In genomic region chrX:74613350-74614192, GRCh38 we compare ENCODE assay signal across 8 cellular contexts. TPM values are rescaled to one million over a fixed set of nuclear protein-coding genes. Genes with fewer than 3 reads are reported as not detected.
DNase-seq lines count a peak whose midpoint lies in the region; ATAC-seq and TF ChIP-seq lines count a peak whose summit lies in the region.

No MANE protein-coding gene starts in this region.

- no peaks in the 10 kb centered on the region for H3K27me3 Mint-ChIP-seq in IgD-negative memory B cell
- H3K27me3 Mint-ChIP-seq in dendritic cell treated with granulocyte-macrophage colony-stimulating factor and Interleukin-4, amounts not matched to agents 40 ng/mL and 50 ng/mL, for 4 days = no peaks in the 10 kb centered on the region

- H3K27ac Mint-ChIP-seq in IgD-negative memory B cell = peak overlapping the region; percentile 99
- peak overlapping the region; percentile 100 for H3K27ac Mint-ChIP-seq in dendritic cell treated with granulocyte-macrophage colony-stimulating factor and Interleukin-4, amounts not matched to agents 40 ng/mL and 50 ng/mL, for 4 days

- DNase-seq in DMS53 (lab: John Stamatoyannopoulos, UW) = peak; percentile 55
- no peak for DNase-seq in DMS53 treated with DMSO at 0.1 percent for 48 hours (lab: John Stamatoyannopoulos, UW; ENCODE audit: unreplicated experiment)
- DNase-seq in SIG-M5 treated with dmso at 0.1 percent for 504 hours (lab: John Stamatoyannopoulos, UW; ENCODE audit: unreplicated experiment) = peak; percentile 55
- DNase-seq in lung microvascular endothelial cell (ENCODE audit: low read depth in 2 of 2) = peak; percentile 38 to 51
- peak in 1 of 2 donors; percentile 19 for DNase-seq in tibial artery

- peak overlapping the region; percentile 98 to 99 (median 98) for H3K4me3 Mint-ChIP-seq in IgD-negative memory B cell
- peak overlapping the region; percentile 100 for H3K4me3 Mint-ChIP-seq in dendritic cell treated with granulocyte-macrophage colony-stimulating factor and Interleukin-4, amounts not matched to agents 40 ng/mL and 50 ng/mL, for 4 days

- peaks cover 7 to 22% (median 7%) of the 10 kb centered on the region in 3 donors for H3K4me1 Mint-ChIP-seq in IgD-negative memory B cell
- no peaks in the 10 kb centered on the region for H3K4me1 Mint-ChIP-seq in dendritic cell treated with granulocyte-macrophage colony-stimulating factor and Interleukin-4, amounts not matched to agents 40 ng/mL and 50 ng/mL, for 4 days (ENCODE audit: low read depth)

- no peaks in the 10 kb centered on the region for H3K4me1 ChIP-seq in tibial artery

- H3K36me3 ChIP-seq in tibial artery = no peaks in the 10 kb centered on the region

- no peaks in the 10 kb centered on the region for H3K27me3 ChIP-seq in tibial artery

- no peak for TF ChIP-seq CTCF in tibial artery (IDR thresholded peaks at IDR 0.05)

- intact Hi-C loops in dendritic cell treated with granulocyte-macrophage colony-stimulating factor and Interleukin-4, amounts not matched to agents 40 ng/mL and 50 ng/mL, for 4 days (cut with micrococcal nuclease) = loop anchor here (5.0 to 10.0 kb wide), 3 partner anchors 321 to 669 kb away; partner anchors contain the start of gene ABCB7
- intact Hi-C loops in tibial artery (cut with DNase I; ENCODE audit: low total_unique reads) = no loop called here

- H3K9me3 Mint-ChIP-seq in IgD-negative memory B cell = no peaks in the 10 kb centered on the region
- H3K9me3 Mint-ChIP-seq in dendritic cell treated with granulocyte-macrophage colony-stimulating factor and Interleukin-4, amounts not matched to agents 40 ng/mL and 50 ng/mL, for 4 days = no peaks in the 10 kb centered on the region

- H3K4me3 ChIP-seq in tibial artery = peak overlapping the region; percentile 85 to 87

- ATAC-seq in GM19467 (IDR thresholded peaks at IDR 0.05; ENCODE audit: unreplicated experiment) = no peak

- H3K36me3 Mint-ChIP-seq in IgD-negative memory B cell = no peaks in the 10 kb centered on the region
- H3K36me3 Mint-ChIP-seq in dendritic cell treated with granulocyte-macrophage colony-stimulating factor and Interleukin-4, amounts not matched to agents 40 ng/mL and 50 ng/mL, for 4 days (ENCODE audit: low read depth) = peaks cover 28% of the 10 kb centered on the region

- H3K27ac ChIP-seq in tibial artery = peak overlapping the region; percentile 93 to 98

- no peaks in the 10 kb centered on the region for H3K9me3 ChIP-seq in tibial artery

RNA-seq across cellular contexts. Expression of gene RLIM, which starts 0.9 kb away (rescaled TPM):
- polyA plus RNA-seq in IgD-negative memory B cell = 6.6 TPM
- total RNA-seq in lung microvascular endothelial cell = 29.4 and 37.7 TPM in 2 replicates
